8 cellular contexts compared by ENCODE assay signal in genomic region chr13:49791753-49792549, GRCh38. TPM values are rescaled to one million over a fixed set of nuclear protein-coding genes. Genes with fewer than 3 reads are reported as not detected.
A peak's percentile ranks its signal among the peaks of the same experiment; 100 is the strongest.
DNase-seq lines count a peak whose midpoint lies in the region; ATAC-seq and TF ChIP-seq lines count a peak whose summit lies in the region.

No MANE protein-coding gene starts in this region.

- H3K27ac ChIP-seq in SJCRH30 (peak overlapping the region; percentile 98; the same call in 1 of the 2 replicates), ovary (peak overlapping the region; percentile 76 to 92), upper lobe of right lung (peak overlapping the region; percentile 93)

- intact Hi-C loops in ovary (cut with DNase I) (loop anchor here in 2 of 4 donors (1.0 to 5.0 kb wide), 3 partner anchors 100 to 1090 kb away; partner anchors contain the start of gene EBPL (in 2 of the 2)), upper lobe of right lung (cut with DNase I) (no loop called here)

- ATAC-seq in GM18907 (IDR thresholded peaks at IDR 0.05; ENCODE audit: unreplicated experiment) = peak; percentile 30
- ATAC-seq in HG03139 (IDR thresholded peaks at IDR 0.05; ENCODE audit: unreplicated experiment) = peak; percentile 22
- peak; percentile 56 for ATAC-seq in upper lobe of right lung

- WGBS in ovary, 3 donors = 0 to 1% (median 0%) methylated on average over 64 to 97 of the region's 97 CpGs

- H3K27me3 ChIP-seq in SJCRH30 (no peaks in the 10 kb centered on the region), ovary (no peaks in the 10 kb centered on the region), upper lobe of right lung (no peaks in the 10 kb centered on the region)

- no peak for TF ChIP-seq POLR2A in ovary (IDR thresholded peaks at IDR 0.05)

- no peak for TF ChIP-seq EP300 in ovary (IDR thresholded peaks at IDR 0.05)

- peak overlapping the region; percentile 87 for H3K4me3 ChIP-seq in AG10803 (ENCODE audit: low read length)
- H3K4me3 ChIP-seq in SJCRH30 = peak overlapping the region; percentile 87
- peak overlapping the region; percentile 71 for H3K4me3 ChIP-seq in ovary
- peak overlapping the region; percentile 82 for H3K4me3 ChIP-seq in upper lobe of right lung

- no peak for TF ChIP-seq CTCF in AG10803 (conservative IDR thresholded peaks at IDR 0.05; ENCODE audit: low read length)
- TF ChIP-seq CTCF in ovary (IDR thresholded peaks at IDR 0.05) = no peak
- no peak for TF ChIP-seq CTCF in upper lobe of right lung (IDR thresholded peaks at IDR 0.05)

- H3K36me3 ChIP-seq in SJCRH30 (no peaks in the 10 kb centered on the region), ovary (no peaks in the 10 kb centered on the region), upper lobe of right lung (no peaks in the 10 kb centered on the region)

- H3K4me1 ChIP-seq in SJCRH30 = no peaks in the 10 kb centered on the region
- peaks cover 5% of the 10 kb centered on the region for H3K4me1 ChIP-seq in ovary (ENCODE audit: insufficient read depth)
- peaks cover 12% of the 10 kb centered on the region for H3K4me1 ChIP-seq in upper lobe of right lung

- DNase-seq in AG10803 (ENCODE audit: low read depth) (peak; percentile 38), SJCRH30 (peak; percentile 46 to 55), glomerular visceral epithelial cell (ENCODE audit: extremely low spot score) (peak; percentile 45), ovary (peak in 4 of 5 donors; percentile 37 to 69 (median 50)), upper lobe of right lung (peak; percentile 82)
- peak; percentile 62 for DNase-seq in activated naive CD4-positive, alpha-beta T cell treated with anti-CD3 and anti-CD28 coated beads, Interleukin-2, amount 50 U/mL, for 16 hours

- H3K9me3 ChIP-seq in SJCRH30 (replicated peaks) (no peaks in the 10 kb centered on the region), ovary (no peaks in the 10 kb centered on the region), upper lobe of right lung (no peaks in the 10 kb centered on the region)

RNA-seq across cellular contexts. Expression of gene KPNA3, which starts 0.5 kb away (rescaled TPM):
- 49.0 and 54.3 TPM in 2 replicates for total RNA-seq in SJCRH30 (2014; rRNA removed; shearing (Covaris generic))
- total RNA-seq in ovary = 10 to 100 TPM; 10.8 to 30.9 (median 23.9) TPM
- polyA plus RNA-seq in ovary = 10 to 100 TPM in 1 of 2 donors, 1 to 10 TPM in 1; 9.1 to 17.5 TPM
- 35.7 TPM for total RNA-seq in upper lobe of right lung

Comparison
In these comparisons a context has a peak if more than half of its experiments do, and no peak if none do; other contexts are left out.
1. Peak in every context shown above with its lines: DNase-seq, ATAC-seq, H3K4me3 ChIP-seq and H3K27ac ChIP-seq.